Comparison of ENCODE assay signal across 6 cellular contexts in the genomic region with DNA sequence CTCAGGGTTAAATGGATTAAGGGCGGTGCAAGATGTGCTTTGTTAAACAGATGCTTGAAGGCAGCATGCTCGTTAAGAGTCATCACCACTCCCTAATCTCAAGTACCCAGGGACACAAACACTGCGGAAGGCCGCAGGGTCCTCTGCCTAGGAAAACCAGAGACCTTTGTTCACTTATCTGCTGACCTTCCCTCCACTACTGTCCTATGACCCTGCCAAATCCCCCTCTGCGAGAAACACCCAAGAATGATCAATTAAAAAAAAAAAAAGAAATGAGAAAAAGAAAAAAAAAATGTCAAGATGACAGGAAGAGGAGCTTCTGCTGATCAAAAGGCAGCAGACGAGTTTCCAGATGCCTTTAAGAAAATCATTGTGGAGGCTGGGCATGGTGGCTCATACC. TPM values are rescaled to one million over a fixed set of nuclear protein-coding genes. Genes with fewer than 3 reads are reported as not detected.
"Had no signal": no experiment of that assay in that cellular context is flagged by ENCODE, and none has a peak within 500 bp of the region (broad histone marks: within the 10 kb centered on the region; RNA-seq: fewer than 3 reads in every experiment).

No MANE protein-coding gene starts in this region.

RNA-seq across cellular contexts. Expression of gene ADAMTS14, which starts 40.6 kb away (rescaled TPM):
- total RNA-seq: activated CD4-positive, alpha-beta memory T cell treated with anti-CD3 and anti-CD28 coated beads for 36 hours; activated CD4-positive, alpha-beta memory T cell treated with anti-CD3 and anti-CD28 coated beads, Interleukin-2, amount 10 ng/mL, durations not matched to agents 7 days and 5 days; activated CD4-positive, alpha-beta T cell treated with anti-CD3 and anti-CD28 coated beads for 36 hours; activated CD4-positive, alpha-beta T cell treated with anti-CD3 and anti-CD28 coated beads, Interleukin-2, amount 10 ng/mL, durations not matched to agents 7 days and 5 days; T-helper 17 cell; T-helper 2 cell treated with Interferon-gamma antibody and Interleukin-4, amounts not matched to agents 100 ng/mL and 5 ng/mL, for 36 hours had no signal
